ENCODE assay signal across 17 cellular contexts in the genomic region with DNA sequence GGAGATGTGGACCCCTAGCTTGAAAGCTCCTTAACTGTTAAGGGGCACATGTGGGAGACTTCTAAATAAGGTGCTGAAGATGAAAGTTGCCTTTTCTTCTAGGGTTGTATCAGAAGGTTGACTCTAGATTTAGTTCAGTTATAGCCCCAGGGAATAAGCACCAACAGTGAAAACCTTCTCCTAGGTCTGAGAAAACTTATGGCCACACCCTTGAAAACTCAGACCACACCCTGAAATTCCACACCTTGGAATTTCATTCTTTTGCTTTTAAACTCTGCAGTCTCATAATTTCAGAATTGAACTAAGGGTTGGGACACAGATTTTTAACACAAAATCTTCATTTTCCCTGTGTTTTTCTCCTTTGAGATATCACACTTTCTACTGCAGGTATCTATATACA.
A peak's percentile ranks its signal among the peaks of the same experiment; 100 is the strongest.
DNase-seq lines count a peak whose midpoint lies in the region; ATAC-seq, FAIRE-seq and TF ChIP-seq lines count a peak whose summit lies in the region.
"Had no signal": no experiment of that assay in that cellular context is flagged by ENCODE, and none has a peak within 500 bp of the region (broad histone marks: within the 10 kb centered on the region; RNA-seq: fewer than 3 reads in every experiment).

No MANE protein-coding gene starts in this region.

- H3K27ac ChIP-seq in HCT116 (ENCODE audit: low read depth, low read length) (no peak overlapping the region), PC-3 (ENCODE audit: low read length) (peak overlapping the region; percentile 21)

- H3F3A ChIP-seq in PC-3 (ENCODE audit: low read length, unreplicated experiment), result no peaks in the 10 kb centered on the region

- H3K9ac ChIP-seq in HCT116 (ENCODE audit: low read length) (no peak overlapping the region), PC-3 (ENCODE audit: low read length) (no peak overlapping the region)

- H3K4me2 ChIP-seq in HCT116 (ENCODE audit: low read length) (peak overlapping the region; percentile 36), PC-3 (ENCODE audit: low read length) (peak overlapping the region; percentile 70)

- H3K36me3 ChIP-seq in HCT116 (ENCODE audit: control insufficient read depth in 1 of 2, insufficient read depth in 2 of 2, low read length in 2 of 2) (no peaks in the 10 kb centered on the region), PC-3 (ENCODE audit: low read depth, low read length) (no peaks in the 10 kb centered on the region), bronchial epithelial cell (ENCODE audit: control insufficient read depth, insufficient read depth, low read length) (no peaks in the 10 kb centered on the region)

- RAD21 ChIA-PET in HCT116 (lab: Charles Lee; ENCODE audit: low non-redundant PET in 1 of 2, low total read pairs in 2 of 2, uncharacterized antibody in 2 of 2, unreplicated experiment in 2 of 2), result no interaction called here

- ATAC-seq in HCT116, result no peak
- no peak for ATAC-seq in PC-3
- ATAC-seq in HG03159 (IDR thresholded peaks at IDR 0.05; ENCODE audit: unreplicated experiment), result no peak
- ATAC-seq: HepG2, T-helper 17 cell had no signal

- H2AFZ ChIP-seq in HCT116 (ENCODE audit: low read depth, low read length, poor library complexity, severe bottlenecking), result peak overlapping the region; percentile 47
- H2AFZ ChIP-seq in PC-3 (ENCODE audit: low read length), result no peak overlapping the region

- no peaks in the 10 kb centered on the region for H3K79me2 ChIP-seq in HCT116 (ENCODE audit: insufficient read depth, low read length)
- no peaks in the 10 kb centered on the region for H3K79me2 ChIP-seq in PC-3 (ENCODE audit: low read length)

- no peak for TF ChIP-seq POLR2A in HCT116 (IDR thresholded peaks at IDR 0.05; ENCODE audit: borderline replicate concordance, extremely low read depth, insufficient read depth, insufficient read length)

- TF ChIP-seq CTCF in HCT116 (IDR thresholded peaks at IDR 0.05 in 2 of 3, conservative IDR thresholded peaks at IDR 0.05 in 1 of 3; ENCODE audit: borderline replicate concordance in 1 of 3, insufficient read depth in 1 of 3, low read depth in 2 of 3, low read length in 2 of 3), result no peak
- TF ChIP-seq CTCF in PC-3 (conservative IDR thresholded peaks at IDR 0.05; ENCODE audit: low read depth, low read length), result no peak
- TF ChIP-seq CTCF in bronchial epithelial cell (IDR thresholded peaks at IDR 0.05; ENCODE audit: insufficient read depth, low read length, severe bottlenecking), result no peak

- peaks cover 9 to 19% of the 10 kb centered on the region in 2 experiments for H3K4me1 ChIP-seq in HCT116 (ENCODE audit: control insufficient read depth in 1 of 2, insufficient read depth in 2 of 2, low read length in 2 of 2)
- peaks cover 83% of the 10 kb centered on the region for H3K4me1 ChIP-seq in PC-3 (ENCODE audit: insufficient read depth, low read length)

- no peaks in the 10 kb centered on the region for H4K20me1 ChIP-seq in HCT116 (ENCODE audit: insufficient read depth)
- no peaks in the 10 kb centered on the region for H4K20me1 ChIP-seq in PC-3 (ENCODE audit: low read length)

- H3K27me3 ChIP-seq in HCT116 (ENCODE audit: insufficient read depth, low read length) (no peaks in the 10 kb centered on the region), PC-3 (ENCODE audit: low read length) (no peaks in the 10 kb centered on the region), bronchial epithelial cell (ENCODE audit: control insufficient read depth, insufficient read depth, low read length) (no peaks in the 10 kb centered on the region)

- BruUV-seq in HCT116 (replicated peaks; lab: Mats Ljungman, UMichigan) (no TSS peak), PC-3 (replicated peaks; lab: Mats Ljungman, UMichigan) (no TSS peak)

- CTCF ChIA-PET in HCT116 (lab: Charles Lee), result interaction anchor here (1.0 kb wide), 1 partner anchor 46 kb away, joined by 3 read pairs; no protein-coding TSS in a partner anchor
- CTCF ChIA-PET in PC-3 (lab: Charles Lee), result no interaction called here

- H3K9me3 ChIP-seq in HCT116 (ENCODE audit: control insufficient read depth in 1 of 2, insufficient read depth in 1 of 2, low read depth in 1 of 2, low read length in 2 of 2) (no peaks in the 10 kb centered on the region), PC-3 (ENCODE audit: low read length) (no peaks in the 10 kb centered on the region)

- no peak for FAIRE-seq in bronchial epithelial cell (lab: Jason Lieb, UNC)
- FAIRE-seq: HepG2 had no signal

- POLR2A ChIA-PET in HCT116 (lab: Charles Lee), result no interaction called here
- POLR2A ChIA-PET in PC-3 (lab: Charles Lee; ENCODE audit: unreplicated experiment), result no interaction called here

- H3K4me3 ChIP-seq in HCT116 (replicated peaks in 1 of 2; ENCODE audit: low read depth in 1 of 2, low read length in 2 of 2) (no peak overlapping the region), PC-3 (ENCODE audit: low read length) (no peak overlapping the region; the same call in 1 of the 2 replicates), bronchial epithelial cell (ENCODE audit: low read depth, low read length) (no peak overlapping the region)

- TF ChIP-seq RAD21 in HCT116 (IDR thresholded peaks at IDR 0.05; ENCODE audit: low read depth), result no peak

- intact Hi-C loops in HCT116 (cut with micrococcal nuclease) (no loop called here), PC-3 (cut with micrococcal nuclease) (no loop called here)

- no peak for DNase-seq in HCT116 (ENCODE audit: low read depth, low spot score)
- peak; percentile 79 for DNase-seq in PC-3
- DNase-seq in bronchial epithelial cell (ENCODE audit: low read depth), result peak; percentile 44
- peak; percentile 52 for DNase-seq in renal cortical epithelial cell (ENCODE audit: low read depth)
- DNase-seq in NCI-H2029 (lab: John Stamatoyannopoulos, UW), result no peak
- no peak for DNase-seq in activated CD4-positive, alpha-beta T cell treated with anti-CD3 and anti-CD28 coated beads for 1 hour
- DNase-seq: Calu3; CD4-positive, CD25-positive, alpha-beta regulatory T cell; DMS53; NCI-H1105 treated with DMSO at 0.1 percent for 48 hours; NCI-H1694 treated with DMSO at 0.1 percent for 48 hours; NCI-H2171; NCI-H748 treated with DMSO at 0.1 percent for 48 hours; SHP77 treated with DMSO at 0.1 percent for 48 hours; T-helper 17 cell had no signal

- H3K9me2 ChIP-seq in HCT116 (ENCODE audit: insufficient read depth), result no peaks in the 10 kb centered on the region
- no peaks in the 10 kb centered on the region for H3K9me2 ChIP-seq in PC-3 (replicated peaks; ENCODE audit: low read length)

TF ChIP-seq in HCT116, 20 proteins besides CTCF, POLR2A, EP300 and RAD21:
- TF ChIP-seq ZNF274 (IDR thresholded peaks at IDR 0.05; ENCODE audit: low read depth, low read length), result no peak
- no peak for TF ChIP-seq TCF7L2 (IDR thresholded peaks at IDR 0.05; ENCODE audit: borderline replicate concordance, extremely low read depth, insufficient read depth, insufficient read length)

Comparison
In these comparisons a context has a peak if more than half of its experiments do, and no peak if none do; other contexts are left out.
1. DNase-seq: peak in PC-3 (single experiment), bronchial epithelial cell (single experiment) and renal cortical epithelial cell (single experiment); none in HCT116 (single experiment), NCI-H2029 (single experiment) and activated CD4-positive, alpha-beta T cell treated with anti-CD3 and anti-CD28 coated beads for 1 hour (single experiment).